In the genomic region with DNA sequence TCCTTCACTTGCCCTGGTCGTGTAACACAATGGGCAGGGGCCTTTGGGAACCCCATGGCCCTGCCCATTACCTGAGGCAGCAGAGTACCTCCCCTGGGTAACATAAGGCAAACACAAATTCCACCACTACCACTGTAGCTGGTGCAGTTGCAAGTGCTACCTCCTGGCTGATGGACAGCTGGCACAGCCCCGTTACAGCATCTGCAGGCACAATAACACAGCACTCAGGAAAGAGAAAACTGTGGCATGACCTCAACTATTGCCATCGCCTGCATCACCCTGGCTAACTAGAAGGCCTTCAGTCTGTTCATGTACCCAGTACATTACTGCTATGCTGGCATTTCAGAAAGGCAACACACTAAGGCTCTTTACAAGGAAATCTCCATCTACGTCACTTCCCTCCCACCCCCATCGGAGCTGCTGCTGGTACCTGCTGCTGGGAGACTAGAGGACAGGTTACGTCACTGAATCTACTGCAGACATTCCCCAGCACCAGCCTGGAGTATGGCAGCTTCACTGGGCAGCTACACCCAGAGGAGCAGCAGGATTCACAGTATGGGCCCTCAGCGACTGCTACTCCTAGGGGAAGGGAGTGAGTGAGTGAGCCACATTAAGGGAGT, we compare ENCODE assay signal across 31 cellular contexts. TPM values are rescaled to one million over a fixed set of nuclear protein-coding genes. Genes with fewer than 3 reads are reported as not detected.
"Had no signal": no experiment of that assay in that cellular context is flagged by ENCODE, and none has a peak within 500 bp of the region (broad histone marks: within the 10 kb centered on the region; RNA-seq: fewer than 3 reads in every experiment).

No MANE protein-coding gene starts in this region.

- H2AFZ ChIP-seq: hepatocyte had no signal

- H3K27ac Mint-ChIP-seq: mesothelial cell of epicardium; naive B cell; natural killer cell treated with Interleukin-12 subunit alpha and Interleukin-12 subunit beta and Interleukin-15 and Interleukin-18, amount 100 ng/mL, for 72 hours; stimulated activated naive B cell treated with anti-CD40 and anti-IgM and Interleukin-4, amounts not matched to agents 10 μg/mL and 1 μg/mL and 100 μg/mL, for 72 hours; type B pancreatic cell had no signal

- ATAC-seq: esophagus mucosa; gastrocnemius medialis; mucosa of descending colon; natural killer cell treated with Interleukin-12 subunit alpha and Interleukin-12 subunit beta and Interleukin-15 and Interleukin-18, amount 100 ng/mL, for 72 hours; psoas muscle; right lobe of liver; stimulated activated naive B cell treated with anti-CD40 and anti-IgM and Interleukin-4, amounts not matched to agents 10 μg/mL and 1 μg/mL and 100 μg/mL, for 72 hours had no signal

- H3K4me1 ChIP-seq: right lobe of liver, stomach had no signal

- H3K27me3 Mint-ChIP-seq: naive B cell; natural killer cell treated with Interleukin-12 subunit alpha and Interleukin-12 subunit beta and Interleukin-15 and Interleukin-18, amount 100 ng/mL, for 72 hours; stimulated activated naive B cell treated with anti-CD40 and anti-IgM and Interleukin-4, amounts not matched to agents 10 μg/mL and 1 μg/mL and 100 μg/mL, for 72 hours; type B pancreatic cell had no signal

- H3K36me3 ChIP-seq: ovary, right lobe of liver, thyroid gland had no signal

- H3K9me3 ChIP-seq: gastrocnemius medialis, mucosa of descending colon, ovary, psoas muscle, right lobe of liver, thyroid gland had no signal

- H3K27me3 ChIP-seq: dorsolateral prefrontal cortex, gastrocnemius medialis, heart left ventricle, hepatocyte, ovary, right lobe of liver, stomach, thyroid gland had no signal

- H3K4me3 Mint-ChIP-seq: mesothelial cell of epicardium; natural killer cell treated with Interleukin-12 subunit alpha and Interleukin-12 subunit beta and Interleukin-15 and Interleukin-18, amount 100 ng/mL, for 72 hours; neural crest cell; stimulated activated naive B cell treated with anti-CD40 and anti-IgM and Interleukin-4, amounts not matched to agents 10 μg/mL and 1 μg/mL and 100 μg/mL, for 72 hours; type B pancreatic cell had no signal

- H3K27ac ChIP-seq: dorsolateral prefrontal cortex, epithelial cell of prostate, gastrocnemius medialis, heart left ventricle, hepatocyte, ovary, psoas muscle, right lobe of liver, stomach, thyroid gland had no signal

- FAIRE-seq: colon, islet of Langerhans, small intestine had no signal

- H3K4me3 ChIP-seq: dorsolateral prefrontal cortex, gastrocnemius medialis, heart left ventricle, hepatocyte, mucosa of descending colon, ovary, psoas muscle, right lobe of liver, stomach, thyroid gland had no signal

- H3K4me2 ChIP-seq: hepatocyte had no signal

- H3K4me1 Mint-ChIP-seq: mesothelial cell of epicardium, neural crest cell had no signal

- DNase-seq: central memory CD4-positive, alpha-beta T cell; dorsolateral prefrontal cortex; effector CD4-positive, alpha-beta T cell; foreskin fibroblast; gastrocnemius medialis; kidney glomerular epithelial cell; mesenchymal stem cell; mucosa of descending colon; naive B cell; ovary; psoas muscle; retina; right lobe of liver; small intestine; stimulated activated CD4-positive, alpha-beta T cell treated with anti-CD3 and anti-CD28 coated beads, Interleukin-15, amount 100 ng/mL, for 24 hours; stimulated activated CD4-positive, alpha-beta T cell treated with anti-CD3 and anti-CD28 coated beads, Interleukin-2, amount 100 ng/mL, for 48 hours; stimulated activated naive B cell treated with anti-CD40 and anti-IgM and Interleukin-4, amounts not matched to agents 10 μg/mL and 1 μg/mL and 100 μg/mL, for 72 hours; stomach; thyroid gland had no signal

RNA-seq across cellular contexts. Expression of a gene that starts 39.6 kb away (rescaled TPM):
- total RNA-seq: glomerular endothelial cell, lung microvascular endothelial cell had no signal
